ENCODE assay signal across 2 cellular contexts in genomic region chr1:42798010-42798409, GRCh38.
TF ChIP-seq lines count a peak whose summit lies in the region.

No MANE protein-coding gene starts in this region.

TF ChIP-seq in GM23338, 12 proteins besides CTCF, POLR2A, EP300 and RAD21:
- TF ChIP-seq, protein P1, sequence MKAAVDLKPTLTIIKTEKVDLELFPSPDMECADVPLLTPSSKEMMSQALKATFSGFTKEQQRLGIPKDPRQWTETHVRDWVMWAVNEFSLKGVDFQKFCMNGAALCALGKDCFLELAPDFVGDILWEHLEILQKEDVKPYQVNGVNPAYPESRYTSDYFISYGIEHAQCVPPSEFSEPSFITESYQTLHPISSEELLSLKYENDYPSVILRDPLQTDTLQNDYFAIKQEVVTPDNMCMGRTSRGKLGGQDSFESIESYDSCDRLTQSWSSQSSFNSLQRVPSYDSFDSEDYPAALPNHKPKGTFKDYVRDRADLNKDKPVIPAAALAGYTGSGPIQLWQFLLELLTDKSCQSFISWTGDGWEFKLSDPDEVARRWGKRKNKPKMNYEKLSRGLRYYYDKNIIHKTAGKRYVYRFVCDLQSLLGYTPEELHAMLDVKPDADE (IDR thresholded peaks at IDR 0.05) = no peak
- TF ChIP-seq NANOG (IDR thresholded peaks at IDR 0.05; ENCODE audit: borderline replicate concordance) (no peak), EZH2phosphoT487 (IDR thresholded peaks at IDR 0.05; ENCODE audit: unreplicated experiment) (no peak), ZNF331 (CRISPR knock-in tag; IDR thresholded peaks at IDR 0.05; ENCODE audit: low read depth) (no peak), STAT1 (IDR thresholded peaks at IDR 0.05; ENCODE audit: unreplicated experiment) (no peak), POLR2AphosphoS5 (IDR thresholded peaks at IDR 0.05; ENCODE audit: low read depth) (no peak), EZH2 (IDR thresholded peaks at IDR 0.05; ENCODE audit: low read depth, unreplicated experiment) (no peak)
- TF ChIP-seq, protein P2, sequence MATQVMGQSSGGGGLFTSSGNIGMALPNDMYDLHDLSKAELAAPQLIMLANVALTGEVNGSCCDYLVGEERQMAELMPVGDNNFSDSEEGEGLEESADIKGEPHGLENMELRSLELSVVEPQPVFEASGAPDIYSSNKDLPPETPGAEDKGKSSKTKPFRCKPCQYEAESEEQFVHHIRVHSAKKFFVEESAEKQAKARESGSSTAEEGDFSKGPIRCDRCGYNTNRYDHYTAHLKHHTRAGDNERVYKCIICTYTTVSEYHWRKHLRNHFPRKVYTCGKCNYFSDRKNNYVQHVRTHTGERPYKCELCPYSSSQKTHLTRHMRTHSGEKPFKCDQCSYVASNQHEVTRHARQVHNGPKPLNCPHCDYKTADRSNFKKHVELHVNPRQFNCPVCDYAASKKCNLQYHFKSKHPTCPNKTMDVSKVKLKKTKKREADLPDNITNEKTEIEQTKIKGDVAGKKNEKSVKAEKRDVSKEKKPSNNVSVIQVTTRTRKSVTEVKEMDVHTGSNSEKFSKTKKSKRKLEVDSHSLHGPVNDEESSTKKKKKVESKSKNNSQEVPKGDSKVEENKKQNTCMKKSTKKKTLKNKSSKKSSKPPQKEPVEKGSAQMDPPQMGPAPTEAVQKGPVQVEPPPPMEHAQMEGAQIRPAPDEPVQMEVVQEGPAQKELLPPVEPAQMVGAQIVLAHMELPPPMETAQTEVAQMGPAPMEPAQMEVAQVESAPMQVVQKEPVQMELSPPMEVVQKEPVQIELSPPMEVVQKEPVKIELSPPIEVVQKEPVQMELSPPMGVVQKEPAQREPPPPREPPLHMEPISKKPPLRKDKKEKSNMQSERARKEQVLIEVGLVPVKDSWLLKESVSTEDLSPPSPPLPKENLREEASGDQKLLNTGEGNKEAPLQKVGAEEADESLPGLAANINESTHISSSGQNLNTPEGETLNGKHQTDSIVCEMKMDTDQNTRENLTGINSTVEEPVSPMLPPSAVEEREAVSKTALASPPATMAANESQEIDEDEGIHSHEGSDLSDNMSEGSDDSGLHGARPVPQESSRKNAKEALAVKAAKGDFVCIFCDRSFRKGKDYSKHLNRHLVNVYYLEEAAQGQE (IDR thresholded peaks at IDR 0.05; ENCODE audit: unreplicated experiment) = no peak
TF ChIP-seq in GM23338: peak in this region for 0.

TF ChIP-seq in K562, 482 proteins besides CTCF, POLR2A, EP300 and RAD21:
- no peak for TF ChIP-seq MTA3 (IDR thresholded peaks at IDR 0.05; ENCODE audit: borderline replicate concordance)
- TF ChIP-seq NR2C2 (CRISPR knock-in tag; IDR thresholded peaks at IDR 0.05) = no peak
- no peak for TF ChIP-seq NR2C2 (tag; IDR thresholded peaks at IDR 0.05)
- no peak for TF ChIP-seq RERE (CRISPR knock-in tag; IDR thresholded peaks at IDR 0.05; ENCODE audit: borderline replicate concordance)
- TF ChIP-seq FOXP1 (CRISPR knock-in tag; IDR thresholded peaks at IDR 0.05) = no peak
- no peak for TF ChIP-seq CBFA2T3 (IDR thresholded peaks at IDR 0.05)
- no peak for TF ChIP-seq FOXJ3 (CRISPR knock-in tag; IDR thresholded peaks at IDR 0.05)
- TF ChIP-seq PHTF2 (CRISPR knock-in tag; IDR thresholded peaks at IDR 0.05) = no peak
- TF ChIP-seq BRD9 (IDR thresholded peaks at IDR 0.05; ENCODE audit: low read depth, partially characterized antibody) = no peak
- TF ChIP-seq POLR2AphosphoS5 (IDR thresholded peaks at IDR 0.05; ENCODE audit: control insufficient read depth, insufficient read depth, low read depth, low read length) = no peak
- TF ChIP-seq, protein P3, sequence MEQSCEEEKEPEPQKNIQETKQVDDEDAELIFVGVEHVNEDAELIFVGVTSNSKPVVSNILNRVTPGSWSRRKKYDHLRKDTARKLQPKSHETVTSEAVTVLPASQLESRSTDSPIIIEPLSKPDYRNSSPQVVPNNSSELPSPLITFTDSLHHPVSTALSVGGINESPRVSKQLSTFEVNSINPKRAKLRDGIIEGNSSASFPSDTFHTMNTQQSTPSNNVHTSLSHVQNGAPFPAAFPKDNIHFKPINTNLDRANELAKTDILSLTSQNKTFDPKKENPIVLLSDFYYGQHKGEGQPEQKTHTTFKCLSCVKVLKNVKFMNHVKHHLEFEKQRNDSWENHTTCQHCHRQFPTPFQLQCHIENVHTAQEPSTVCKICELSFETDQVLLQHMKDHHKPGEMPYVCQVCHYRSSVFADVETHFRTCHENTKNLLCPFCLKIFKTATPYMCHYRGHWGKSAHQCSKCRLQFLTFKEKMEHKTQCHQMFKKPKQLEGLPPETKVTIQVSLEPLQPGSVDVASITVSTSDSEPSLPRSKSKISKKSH (CRISPR knock-in tag; IDR thresholded peaks at IDR 0.05) = no peak
- TF ChIP-seq SIN3B (IDR thresholded peaks at IDR 0.05; ENCODE audit: low read depth) = no peak
- TF ChIP-seq, protein P4, sequence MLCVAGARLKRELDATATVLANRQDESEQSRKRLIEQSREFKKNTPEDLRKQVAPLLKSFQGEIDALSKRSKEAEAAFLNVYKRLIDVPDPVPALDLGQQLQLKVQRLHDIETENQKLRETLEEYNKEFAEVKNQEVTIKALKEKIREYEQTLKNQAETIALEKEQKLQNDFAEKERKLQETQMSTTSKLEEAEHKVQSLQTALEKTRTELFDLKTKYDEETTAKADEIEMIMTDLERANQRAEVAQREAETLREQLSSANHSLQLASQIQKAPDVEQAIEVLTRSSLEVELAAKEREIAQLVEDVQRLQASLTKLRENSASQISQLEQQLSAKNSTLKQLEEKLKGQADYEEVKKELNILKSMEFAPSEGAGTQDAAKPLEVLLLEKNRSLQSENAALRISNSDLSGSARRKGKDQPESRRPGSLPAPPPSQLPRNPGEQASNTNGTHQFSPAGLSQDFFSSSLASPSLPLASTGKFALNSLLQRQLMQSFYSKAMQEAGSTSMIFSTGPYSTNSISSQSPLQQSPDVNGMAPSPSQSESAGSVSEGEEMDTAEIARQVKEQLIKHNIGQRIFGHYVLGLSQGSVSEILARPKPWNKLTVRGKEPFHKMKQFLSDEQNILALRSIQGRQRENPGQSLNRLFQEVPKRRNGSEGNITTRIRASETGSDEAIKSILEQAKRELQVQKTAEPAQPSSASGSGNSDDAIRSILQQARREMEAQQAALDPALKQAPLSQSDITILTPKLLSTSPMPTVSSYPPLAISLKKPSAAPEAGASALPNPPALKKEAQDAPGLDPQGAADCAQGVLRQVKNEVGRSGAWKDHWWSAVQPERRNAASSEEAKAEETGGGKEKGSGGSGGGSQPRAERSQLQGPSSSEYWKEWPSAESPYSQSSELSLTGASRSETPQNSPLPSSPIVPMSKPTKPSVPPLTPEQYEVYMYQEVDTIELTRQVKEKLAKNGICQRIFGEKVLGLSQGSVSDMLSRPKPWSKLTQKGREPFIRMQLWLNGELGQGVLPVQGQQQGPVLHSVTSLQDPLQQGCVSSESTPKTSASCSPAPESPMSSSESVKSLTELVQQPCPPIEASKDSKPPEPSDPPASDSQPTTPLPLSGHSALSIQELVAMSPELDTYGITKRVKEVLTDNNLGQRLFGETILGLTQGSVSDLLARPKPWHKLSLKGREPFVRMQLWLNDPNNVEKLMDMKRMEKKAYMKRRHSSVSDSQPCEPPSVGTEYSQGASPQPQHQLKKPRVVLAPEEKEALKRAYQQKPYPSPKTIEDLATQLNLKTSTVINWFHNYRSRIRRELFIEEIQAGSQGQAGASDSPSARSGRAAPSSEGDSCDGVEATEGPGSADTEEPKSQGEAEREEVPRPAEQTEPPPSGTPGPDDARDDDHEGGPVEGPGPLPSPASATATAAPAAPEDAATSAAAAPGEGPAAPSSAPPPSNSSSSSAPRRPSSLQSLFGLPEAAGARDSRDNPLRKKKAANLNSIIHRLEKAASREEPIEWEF (CRISPR knock-in tag; IDR thresholded peaks at IDR 0.05) = no peak
- TF ChIP-seq NEUROD1 (IDR thresholded peaks at IDR 0.05; ENCODE audit: borderline replicate concordance, low read depth, low read length, partially characterized antibody) = no peak
- no peak for TF ChIP-seq KDM5B (IDR thresholded peaks at IDR 0.05; ENCODE audit: insufficient replicate concordance, low read depth, low read length)
- no peak for TF ChIP-seq NELFE (IDR thresholded peaks at IDR 0.05; ENCODE audit: insufficient read depth, insufficient read length)
- no peak for TF ChIP-seq EZH2 (IDR thresholded peaks at IDR 0.05; ENCODE audit: borderline replicate concordance, low read depth, low read length)
- TF ChIP-seq ZNF766 (CRISPR knock-in tag; conservative IDR thresholded peaks at IDR 0.05) = no peak
- no peak for TF ChIP-seq SFPQ (IDR thresholded peaks at IDR 0.05; ENCODE audit: low read depth, low read length)
TF ChIP-seq in K562: peak in this region for 0.
